Comparison of ENCODE assay signal across 25 cellular contexts in the genomic region with DNA sequence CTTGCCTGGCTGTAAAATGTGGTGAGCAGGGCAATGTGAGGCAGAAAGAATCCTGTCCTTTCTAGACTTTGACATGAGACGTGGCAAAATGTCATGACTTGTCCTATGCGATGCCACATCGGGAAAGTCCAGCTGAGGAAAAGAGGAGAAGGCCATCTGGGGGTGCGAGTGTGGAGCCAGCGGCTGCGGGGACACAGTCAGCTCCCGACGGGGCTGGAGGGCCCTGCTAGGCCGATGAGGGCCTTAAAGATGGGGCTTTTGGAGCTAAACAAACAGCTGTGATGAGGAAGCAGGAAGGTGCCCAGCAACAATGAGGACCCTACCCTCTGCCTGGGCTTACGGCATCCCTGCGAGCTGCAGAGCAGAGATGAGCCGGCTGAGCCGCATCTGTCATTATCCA. TPM values are rescaled to one million over a fixed set of nuclear protein-coding genes. Genes with fewer than 3 reads are reported as not detected.
"Had no signal": no experiment of that assay in that cellular context is flagged by ENCODE, and none has a peak within 500 bp of the region (broad histone marks: within the 10 kb centered on the region; RNA-seq: fewer than 3 reads in every experiment).

No MANE protein-coding gene starts in this region.

- H3K4me3 ChIP-seq: left lung, lung, neural progenitor cell, pancreas, prostate gland, right lobe of liver, smooth muscle cell, tibial nerve, uterus had no signal

- H3K4me2 ChIP-seq: neural progenitor cell, smooth muscle cell had no signal

- H3K27ac ChIP-seq: left lung, neural progenitor cell, pancreas, prostate gland, right lobe of liver, tibial nerve, uterus had no signal

- H3K4me1 ChIP-seq: left lung, neural progenitor cell, pancreas, prostate gland, right lobe of liver, tibial nerve, uterus had no signal

- H3K9me3 ChIP-seq: left lung, pancreas, prostate gland, right lobe of liver, tibial nerve, uterus had no signal

- H3K9ac ChIP-seq: neural progenitor cell had no signal

- H2AFZ ChIP-seq: neural progenitor cell had no signal

- ATAC-seq: left colon; left lung; natural killer cell; pancreas; right lobe of liver; stimulated activated memory B cell treated with anti-CD40 and anti-IgM and Interleukin-4, amounts not matched to agents 10 μg/mL and 1 μg/mL and 100 μg/mL, for 72 hours; stimulated activated naive CD8-positive, alpha-beta T cell treated with anti-CD3 and anti-CD28 coated beads, Interleukin-15, amount 100 ng/mL, for 72 hours had no signal

- H3K27me3 ChIP-seq: neural progenitor cell, pancreas, right lobe of liver, tibial nerve, uterus had no signal

- DNase-seq: immature natural killer cell; kidney; left colon; mesendoderm; naive B cell; natural killer cell; nephron progenitor cell; right lobe of liver; stimulated activated CD4-positive, alpha-beta T cell treated with anti-CD3 and anti-CD28 coated beads, Interleukin-1b, Interleukin-23, amount 100 ng/mL, for 48 hours; stimulated activated CD4-positive, alpha-beta T cell treated with anti-CD3 and anti-CD28 coated beads, Interleukin-2, amount 100 ng/mL, for 48 hours; stimulated activated CD4-positive, alpha-beta T cell treated with anti-CD3 and anti-CD28 coated beads, Interleukin-4, amount 100 ng/mL, for 4 hours; stimulated activated CD8-positive, alpha-beta memory T cell treated with anti-CD3 and anti-CD28 coated beads, Interleukin-4, amount 100 ng/mL, for 48 hours; stimulated activated naive CD4-positive, alpha-beta T cell treated with Interleukin-2 at 50 U/mL for 16 hours; stimulated activated naive CD8-positive, alpha-beta T cell treated with anti-CD3 and anti-CD28 coated beads, Interleukin-15, amount 100 ng/mL, for 72 hours had no signal

- H3K36me3 ChIP-seq: left lung, neural progenitor cell, pancreas, prostate gland, right lobe of liver, tibial nerve, uterus had no signal

RNA-seq across cellular contexts. Expression of a gene that starts 7.7 kb away (rescaled TPM):
- total RNA-seq: mononuclear cell, natural killer cell had no signal
- polyA plus RNA-seq: immature natural killer cell had no signal

RNA-seq across cellular contexts. Expression of a gene that starts 20.1 kb away (rescaled TPM):
- total RNA-seq: kidney, liver, mononuclear cell, natural killer cell, pancreas, right lobe of liver, smooth muscle cell, tibial nerve had no signal
- polyA plus RNA-seq: immature natural killer cell, liver had no signal
